1 cellular context compared by ENCODE assay signal in genomic region chr5:181200816-181201215, GRCh38.
TF ChIP-seq lines count a peak whose summit lies in the region.

No MANE protein-coding gene starts in this region.

TF ChIP-seq in GM23338, 12 proteins besides CTCF, POLR2A, EP300 and RAD21 (continued from another document):
- TF ChIP-seq REST (IDR thresholded peaks at IDR 0.05; ENCODE audit: unreplicated experiment), result no peak
- TF ChIP-seq POLR2AphosphoS5 (IDR thresholded peaks at IDR 0.05; ENCODE audit: low read depth), result no peak
- no peak for TF ChIP-seq EZH2 (IDR thresholded peaks at IDR 0.05; ENCODE audit: low read depth, unreplicated experiment)
- no peak for TF ChIP-seq JUNB (IDR thresholded peaks at IDR 0.05; ENCODE audit: unreplicated experiment)
- no peak for TF ChIP-seq ETS1 (IDR thresholded peaks at IDR 0.05)
- no peak for TF ChIP-seq EZH2phosphoT487 (IDR thresholded peaks at IDR 0.05; ENCODE audit: unreplicated experiment)
- TF ChIP-seq STAT1 (IDR thresholded peaks at IDR 0.05; ENCODE audit: unreplicated experiment), result no peak
- TF ChIP-seq, protein P1, sequence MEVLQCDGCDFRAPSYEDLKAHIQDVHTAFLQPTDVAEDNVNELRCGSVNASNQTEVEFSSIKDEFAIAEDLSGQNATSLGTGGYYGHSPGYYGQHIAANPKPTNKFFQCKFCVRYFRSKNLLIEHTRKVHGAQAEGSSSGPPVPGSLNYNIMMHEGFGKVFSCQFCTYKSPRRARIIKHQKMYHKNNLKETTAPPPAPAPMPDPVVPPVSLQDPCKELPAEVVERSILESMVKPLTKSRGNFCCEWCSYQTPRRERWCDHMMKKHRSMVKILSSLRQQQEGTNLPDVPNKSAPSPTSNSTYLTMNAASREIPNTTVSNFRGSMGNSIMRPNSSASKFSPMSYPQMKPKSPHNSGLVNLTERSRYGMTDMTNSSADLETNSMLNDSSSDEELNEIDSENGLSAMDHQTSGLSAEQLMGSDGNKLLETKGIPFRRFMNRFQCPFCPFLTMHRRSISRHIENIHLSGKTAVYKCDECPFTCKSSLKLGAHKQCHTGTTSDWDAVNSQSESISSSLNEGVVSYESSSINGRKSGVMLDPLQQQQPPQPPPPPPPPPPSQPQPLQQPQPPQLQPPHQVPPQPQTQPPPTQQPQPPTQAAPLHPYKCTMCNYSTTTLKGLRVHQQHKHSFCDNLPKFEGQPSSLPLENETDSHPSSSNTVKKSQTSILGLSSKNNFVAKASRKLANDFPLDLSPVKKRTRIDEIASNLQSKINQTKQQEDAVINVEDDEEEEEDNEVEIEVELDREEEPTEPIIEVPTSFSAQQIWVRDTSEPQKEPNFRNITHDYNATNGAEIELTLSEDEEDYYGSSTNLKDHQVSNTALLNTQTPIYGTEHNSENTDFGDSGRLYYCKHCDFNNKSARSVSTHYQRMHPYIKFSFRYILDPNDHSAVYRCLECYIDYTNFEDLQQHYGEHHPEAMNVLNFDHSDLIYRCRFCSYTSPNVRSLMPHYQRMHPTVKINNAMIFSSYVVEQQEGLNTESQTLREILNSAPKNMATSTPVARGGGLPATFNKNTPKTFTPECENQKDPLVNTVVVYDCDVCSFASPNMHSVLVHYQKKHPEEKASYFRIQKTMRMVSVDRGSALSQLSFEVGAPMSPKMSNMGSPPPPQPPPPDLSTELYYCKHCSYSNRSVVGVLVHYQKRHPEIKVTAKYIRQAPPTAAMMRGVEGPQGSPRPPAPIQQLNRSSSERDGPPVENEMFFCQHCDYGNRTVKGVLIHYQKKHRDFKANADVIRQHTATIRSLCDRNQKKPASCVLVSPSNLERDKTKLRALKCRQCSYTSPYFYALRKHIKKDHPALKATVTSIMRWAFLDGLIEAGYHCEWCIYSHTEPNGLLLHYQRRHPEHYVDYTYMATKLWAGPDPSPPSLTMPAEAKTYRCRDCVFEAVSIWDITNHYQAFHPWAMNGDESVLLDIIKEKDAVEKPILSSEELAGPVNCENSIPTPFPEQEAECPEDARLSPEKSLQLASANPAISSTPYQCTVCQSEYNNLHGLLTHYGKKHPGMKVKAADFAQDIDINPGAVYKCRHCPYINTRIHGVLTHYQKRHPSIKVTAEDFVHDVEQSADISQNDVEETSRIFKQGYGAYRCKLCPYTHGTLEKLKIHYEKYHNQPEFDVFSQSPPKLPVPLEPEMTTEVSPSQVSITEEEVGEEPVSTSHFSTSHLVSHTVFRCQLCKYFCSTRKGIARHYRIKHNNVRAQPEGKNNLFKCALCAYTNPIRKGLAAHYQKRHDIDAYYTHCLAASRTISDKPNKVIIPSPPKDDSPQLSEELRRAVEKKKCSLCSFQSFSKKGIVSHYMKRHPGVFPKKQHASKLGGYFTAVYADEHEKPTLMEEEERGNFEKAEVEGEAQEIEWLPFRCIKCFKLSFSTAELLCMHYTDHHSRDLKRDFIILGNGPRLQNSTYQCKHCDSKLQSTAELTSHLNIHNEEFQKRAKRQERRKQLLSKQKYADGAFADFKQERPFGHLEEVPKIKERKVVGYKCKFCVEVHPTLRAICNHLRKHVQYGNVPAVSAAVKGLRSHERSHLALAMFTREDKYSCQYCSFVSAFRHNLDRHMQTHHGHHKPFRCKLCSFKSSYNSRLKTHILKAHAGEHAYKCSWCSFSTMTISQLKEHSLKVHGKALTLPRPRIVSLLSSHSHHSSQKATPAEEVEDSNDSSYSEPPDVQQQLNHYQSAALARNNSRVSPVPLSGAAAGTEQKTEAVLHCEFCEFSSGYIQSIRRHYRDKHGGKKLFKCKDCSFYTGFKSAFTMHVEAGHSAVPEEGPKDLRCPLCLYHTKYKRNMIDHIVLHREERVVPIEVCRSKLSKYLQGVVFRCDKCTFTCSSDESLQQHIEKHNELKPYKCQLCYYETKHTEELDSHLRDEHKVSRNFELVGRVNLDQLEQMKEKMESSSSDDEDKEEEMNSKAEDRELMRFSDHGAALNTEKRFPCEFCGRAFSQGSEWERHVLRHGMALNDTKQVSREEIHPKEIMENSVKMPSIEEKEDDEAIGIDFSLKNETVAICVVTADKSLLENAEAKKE (CRISPR knock-in tag; IDR thresholded peaks at IDR 0.05), result no peak
- TF ChIP-seq NANOG (IDR thresholded peaks at IDR 0.05; ENCODE audit: borderline replicate concordance), result no peak
- TF ChIP-seq ZNF331 (CRISPR knock-in tag; IDR thresholded peaks at IDR 0.05; ENCODE audit: low read depth), result no peak
